Comparison of ENCODE assay signal across 1 cellular context in genomic region chr10:50554995-50555568, GRCh38.
TF ChIP-seq lines count a peak whose summit lies in the region.

No MANE protein-coding gene starts in this region.

TF ChIP-seq in K562, 482 proteins besides CTCF, POLR2A, EP300 and RAD21 (continued from another document and continues in another):
- TF ChIP-seq ZNF318 (IDR thresholded peaks at IDR 0.05; ENCODE audit: borderline replicate concordance in 1 of 2, low read depth in 1 of 2), result no peak
- TF ChIP-seq DEAF1 (CRISPR knock-in tag; IDR thresholded peaks at IDR 0.05), result 0 out of 2 replicates have a peak, but pooled peaks have one; percentile 47
- TF ChIP-seq ATF7 (IDR thresholded peaks at IDR 0.05), result no peak
- TF ChIP-seq HNRNPK (IDR thresholded peaks at IDR 0.05; ENCODE audit: low read depth, low read length, poor library complexity, severe bottlenecking), result no peak
- TF ChIP-seq ZKSCAN1 (IDR thresholded peaks at IDR 0.05; ENCODE audit: low read depth, low read length), result no peak
- no peak for TF ChIP-seq MCM3 (IDR thresholded peaks at IDR 0.05)
- peak; percentile 63 for TF ChIP-seq SMARCE1 (IDR thresholded peaks at IDR 0.05)
- TF ChIP-seq PHF8 (IDR thresholded peaks at IDR 0.05; ENCODE audit: borderline replicate concordance, low read length), result no peak
- TF ChIP-seq CBX2 (IDR thresholded peaks at IDR 0.05; ENCODE audit: insufficient read depth, low read length, poor library complexity, severe bottlenecking), result no peak
- no peak for TF ChIP-seq ELK3 (CRISPR knock-in tag; IDR thresholded peaks at IDR 0.05)
- no peak for TF ChIP-seq PBX2 (CRISPR knock-in tag; IDR thresholded peaks at IDR 0.05; ENCODE audit: low read depth)
- no peak for TF ChIP-seq PBX2 (tag; conservative IDR thresholded peaks at IDR 0.05; ENCODE audit: low read depth)
- no peak for TF ChIP-seq GTF2E2 (tag; IDR thresholded peaks at IDR 0.05)
- TF ChIP-seq E2F5 (CRISPR knock-in tag; IDR thresholded peaks at IDR 0.05), result no peak
- no peak for TF ChIP-seq MCM2 (IDR thresholded peaks at IDR 0.05; ENCODE audit: low read depth)
- no peak for TF ChIP-seq POLR2B (IDR thresholded peaks at IDR 0.05; ENCODE audit: low read depth, partially characterized antibody)
- TF ChIP-seq SMARCA4 (IDR thresholded peaks at IDR 0.05), result peak; percentile 87
- no peak for TF ChIP-seq ZFP30 (CRISPR knock-in tag; IDR thresholded peaks at IDR 0.05; ENCODE audit: borderline replicate concordance)
- TF ChIP-seq HMBOX1 (IDR thresholded peaks at IDR 0.05), result 0 out of 2 replicates have a peak, but pooled peaks have one; percentile 39
- TF ChIP-seq CUX1 (CRISPR knock-in tag; IDR thresholded peaks at IDR 0.05), result no peak
- TF ChIP-seq ZNF76 (CRISPR knock-in tag; IDR thresholded peaks at IDR 0.05; ENCODE audit: borderline replicate concordance), result no peak
- TF ChIP-seq PKNOX1 (IDR thresholded peaks at IDR 0.05), result no peak
- no peak for TF ChIP-seq MAFG (tag; conservative IDR thresholded peaks at IDR 0.05)
- TF ChIP-seq ZNF436 (CRISPR knock-in tag; IDR thresholded peaks at IDR 0.05), result no peak
- 0 out of 4 replicates have a peak, but pooled peaks have one; percentile 2 to 53 for TF ChIP-seq TEAD1 (CRISPR knock-in tag; IDR thresholded peaks at IDR 0.05)
- no peak for TF ChIP-seq TCF15 (CRISPR knock-in tag; IDR thresholded peaks at IDR 0.05)
- peak; percentile 82 for TF ChIP-seq ZNF395 (CRISPR knock-in tag; IDR thresholded peaks at IDR 0.05)
